ENCODE assay signal across 18 cellular contexts in the genomic region with DNA sequence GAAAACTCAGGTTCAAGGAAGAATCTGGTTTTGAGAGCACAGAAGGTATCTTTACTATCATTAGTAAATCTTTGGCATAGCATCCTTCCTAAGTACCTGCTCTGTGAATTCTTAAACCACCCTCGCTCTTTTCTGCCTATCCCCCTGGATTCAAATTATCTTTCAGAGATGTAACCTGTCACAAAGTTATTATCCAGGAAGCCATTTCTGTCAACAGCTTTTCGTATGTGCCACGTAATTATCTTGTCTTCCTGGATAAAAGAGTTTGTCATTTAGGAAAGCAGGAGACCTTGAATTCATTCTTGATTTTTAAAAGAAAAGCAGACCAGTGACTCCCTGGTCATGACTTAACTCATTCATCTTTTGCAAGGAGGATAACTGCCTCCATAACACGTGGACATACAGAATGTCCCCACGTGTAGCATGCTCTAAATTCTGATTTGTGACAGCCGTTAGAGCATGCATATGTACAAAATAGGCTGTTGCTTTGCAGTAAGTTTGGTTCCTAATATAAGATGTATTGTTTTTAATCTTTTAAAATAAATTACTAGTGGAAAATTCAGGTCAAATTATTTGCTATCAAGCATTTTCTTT.
"Had no signal": no experiment of that assay in that cellular context is flagged by ENCODE, and none has a peak within 500 bp of the region (broad histone marks: within the 10 kb centered on the region; RNA-seq: fewer than 3 reads in every experiment).

No MANE protein-coding gene starts in this region.

- H3K27ac ChIP-seq: brain microvascular endothelial cell, colonic mucosa, pancreas had no signal

- H3K27me3 ChIP-seq: brain microvascular endothelial cell, colonic mucosa, pancreas had no signal

- H3K9me3 Mint-ChIP-seq: stimulated activated naive CD8-positive, alpha-beta T cell treated with anti-CD3 and anti-CD28 coated beads, Interleukin-15, amount 100 ng/mL, for 72 hours had no signal

- H3K9me3 ChIP-seq: colonic mucosa, lower lobe of right lung, pancreas had no signal

- H3K4me3 ChIP-seq: colonic mucosa, lower lobe of right lung, pancreas, smooth muscle cell had no signal

- H3K4me2 ChIP-seq: smooth muscle cell had no signal

- ATAC-seq: sciatic nerve had no signal

- H3K4me1 ChIP-seq: colonic mucosa, pancreas had no signal

- H3K27ac Mint-ChIP-seq: stimulated activated naive CD8-positive, alpha-beta T cell treated with anti-CD3 and anti-CD28 coated beads, Interleukin-15, amount 100 ng/mL, for 72 hours had no signal

- H3K27me3 Mint-ChIP-seq: stimulated activated naive CD8-positive, alpha-beta T cell treated with anti-CD3 and anti-CD28 coated beads, Interleukin-15, amount 100 ng/mL, for 72 hours had no signal

- DNase-seq: activated CD4-positive, alpha-beta T cell treated with anti-CD3 and anti-CD28 coated beads for 48 hours; activated CD4-positive, CD25-positive, alpha-beta regulatory T cell; activated CD8-positive, alpha-beta memory T cell treated with anti-CD3 and anti-CD28 coated beads for 24 hours; activated CD8-positive, alpha-beta memory T cell treated with anti-CD3 and anti-CD28 coated beads, Interleukin-2, amount 50 U/mL, for 48 hours; activated effector memory CD4-positive, alpha-beta T cell treated with anti-CD3 and anti-CD28 coated beads, Interleukin-2, amount 50 U/mL, for 16 hours; activated T-cell treated with anti-CD3 and anti-CD28 coated beads, Interleukin-2, amount 50 U/mL, for 48 hours; aorta; brain microvascular endothelial cell; central memory CD4-positive, alpha-beta T cell; colonic mucosa; erythroblast; foreskin melanocyte; lower lobe of right lung; pancreas; stimulated activated CD4-positive, alpha-beta T cell treated with anti-CD3 and anti-CD28 coated beads, Interleukin-4, amount 100 ng/mL, for 1 hour had no signal
